In the genomic region with DNA sequence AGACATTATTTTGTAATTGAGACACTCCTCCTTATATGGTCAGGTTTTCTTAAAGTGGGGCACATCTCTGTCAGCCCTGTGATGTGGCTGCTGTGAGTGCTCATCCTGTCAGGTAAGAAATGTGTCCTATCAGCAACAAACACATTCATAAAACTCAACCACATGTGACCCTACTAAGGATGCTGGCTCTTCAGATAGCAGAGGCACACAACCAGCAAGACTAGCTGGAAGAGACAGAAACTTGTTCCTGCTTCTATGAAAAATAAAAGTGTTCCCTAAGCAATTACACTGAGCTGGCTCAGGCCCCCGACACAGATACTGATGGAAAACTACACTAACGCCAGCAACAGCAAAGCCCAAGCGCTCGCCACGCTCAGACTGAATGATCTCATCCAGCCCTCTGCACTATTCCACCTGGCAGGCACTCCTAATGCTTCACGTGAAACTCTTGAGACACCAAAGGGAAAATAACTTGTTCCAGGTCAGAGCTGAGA, we compare ENCODE assay signal across 9 cellular contexts. TPM values are rescaled to one million over a fixed set of nuclear protein-coding genes. Genes with fewer than 3 reads are reported as not detected.
DNase-seq lines count a peak whose midpoint lies in the region; ATAC-seq and TF ChIP-seq lines count a peak whose summit lies in the region.
"Had no signal": no experiment of that assay in that cellular context is flagged by ENCODE, and none has a peak within 500 bp of the region (broad histone marks: within the 10 kb centered on the region; RNA-seq: fewer than 3 reads in every experiment).

No MANE protein-coding gene starts in this region.

- H3K27ac Mint-ChIP-seq in activated naive CD4-positive, alpha-beta T cell treated with anti-CD3 and anti-CD28 coated beads, Interleukin-2, amount 50 U/mL, for 72 hours = peak overlapping the region; percentile 44 to 91
- H3K27ac Mint-ChIP-seq: B cell had no signal

- peaks cover 0 to 41% of the 10 kb centered on the region in 2 donors for H3K36me3 Mint-ChIP-seq in activated naive CD4-positive, alpha-beta T cell treated with anti-CD3 and anti-CD28 coated beads, Interleukin-2, amount 50 U/mL, for 72 hours

- WGBS in transverse colon (ENCODE audit: low coverage in 1 of 2), 2 donors = 16 to 39% methylated on average over 5 to 6 of the region's 6 CpGs

- in situ Hi-C loops in transverse colon (cut with MboI; ENCODE audit: low pct_ligation_motif_present in 1 of 4, low pct_unique_long_range_greater_than_20kb in 1 of 4, low sequenced_read_pairs in 3 of 4) = no loop called here

- intact Hi-C loops in transverse colon (cut with DNase I; ENCODE audit: low total_unique reads) = no loop called here

- TF ChIP-seq EP300 in transverse colon (IDR thresholded peaks at IDR 0.05; ENCODE audit: low read depth) = no peak

- H3K9me3 Mint-ChIP-seq in activated naive CD4-positive, alpha-beta T cell treated with anti-CD3 and anti-CD28 coated beads, Interleukin-2, amount 50 U/mL, for 72 hours = peaks cover 0 to 4% of the 10 kb centered on the region in 2 donors

- no peaks in the 10 kb centered on the region for H3K27me3 ChIP-seq in transverse colon

- no peaks in the 10 kb centered on the region for H3K9me3 ChIP-seq in transverse colon

- DNase-seq in activated gamma-delta T cell treated with Interleukin-2 at 50 U/mL for 16 hours (peak; percentile 39), activated gamma-delta T cell (lab: John Stamatoyannopoulos, UW) (no peak), left kidney (ENCODE audit: low read depth, low spot score) (peak; percentile 42), transverse colon (peak; percentile 16)
- DNase-seq in activated naive CD4-positive, alpha-beta T cell treated with anti-CD3 and anti-CD28 coated beads, Interleukin-2, amount 50 U/mL, for 72 hours (ENCODE audit: low spot score in 2 of 2) = peak in 1 of 2 donors; percentile 45

- H3K27ac ChIP-seq in transverse colon = peak overlapping the region; percentile 16 to 48 (median 42)

- TF ChIP-seq CTCF in transverse colon (IDR thresholded peaks at IDR 0.05) = no peak

- no peak for TF ChIP-seq POLR2A in transverse colon (IDR thresholded peaks at IDR 0.05)

- peak; percentile 74 to 87 for ATAC-seq in activated naive CD4-positive, alpha-beta T cell treated with anti-CD3 and anti-CD28 coated beads, Interleukin-2, amount 50 U/mL, for 72 hours
- no peak for ATAC-seq in GM19467 (IDR thresholded peaks at IDR 0.05; ENCODE audit: unreplicated experiment)
- no peak for ATAC-seq in GM21526 (IDR thresholded peaks at IDR 0.05; ENCODE audit: low FRiP score, unreplicated experiment)
- no peak for ATAC-seq in HG03039 (IDR thresholded peaks at IDR 0.05; ENCODE audit: unreplicated experiment)

- H3K36me3 ChIP-seq in transverse colon = no peaks in the 10 kb centered on the region

- H3K4me3 ChIP-seq in transverse colon = no peak overlapping the region

- peaks cover 0 to 47% (median 31%) of the 10 kb centered on the region in 4 donors for H3K4me1 ChIP-seq in transverse colon

RNA-seq across cellular contexts. Expression of a gene that starts 49.8 kb away (rescaled TPM):
- total RNA-seq in activated naive CD4-positive, alpha-beta T cell treated with anti-CD3 and anti-CD28 coated beads, Interleukin-2, amount 50 U/mL, for 72 hours = 1 to 10 TPM; 2.2 to 4.8 TPM
- total RNA-seq in transverse colon = 1 to 10 TPM; 1.2 to 9.7 (median 3.3) TPM

Comparison
In these comparisons a context has a peak if more than half of its experiments do, and no peak if none do; other contexts are left out.
1. ATAC-seq: peak in activated naive CD4-positive, alpha-beta T cell treated with anti-CD3 and anti-CD28 coated beads, Interleukin-2, amount 50 U/mL, for 72 hours (2 of 2); none in GM19467 (single experiment), GM21526 (single experiment) and HG03039 (single experiment).